16 cellular contexts compared by ENCODE assay signal in the genomic region with DNA sequence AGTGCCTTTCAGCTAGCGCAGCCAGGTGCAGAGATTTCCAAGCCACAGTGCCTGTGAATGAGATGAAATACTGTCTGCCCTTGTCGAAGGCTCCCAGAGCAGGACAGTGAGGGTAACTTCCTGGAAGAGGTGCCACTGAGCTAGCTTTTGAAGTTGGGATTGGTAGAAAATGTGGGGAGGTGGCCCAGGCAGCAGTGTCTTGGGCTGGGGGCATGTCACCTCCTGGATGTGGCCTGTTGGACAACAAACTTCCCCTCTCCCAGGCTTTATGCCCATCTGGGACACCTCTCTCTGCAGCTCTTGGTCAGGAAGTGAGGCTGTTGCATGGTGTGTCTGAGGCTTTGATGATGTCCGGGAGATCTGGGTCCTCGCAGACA.
A peak's percentile ranks its signal among the peaks of the same experiment; 100 is the strongest.
DNase-seq lines count a peak whose midpoint lies in the region; ATAC-seq and TF ChIP-seq lines count a peak whose summit lies in the region.
"Had no signal": no experiment of that assay in that cellular context is flagged by ENCODE, and none has a peak within 500 bp of the region (broad histone marks: within the 10 kb centered on the region; RNA-seq: fewer than 3 reads in every experiment).

No MANE protein-coding gene starts in this region.

- H3K9me3 ChIP-seq in BLaER1, result no peaks in the 10 kb centered on the region
- H3K9me3 ChIP-seq in Peyer's patch, result no peaks in the 10 kb centered on the region
- no peaks in the 10 kb centered on the region for H3K9me3 ChIP-seq in neural progenitor cell (ENCODE audit: low read depth)
- H3K9me3 ChIP-seq: psoas muscle had no signal

- H3K4me1 ChIP-seq in BLaER1 (peaks cover 82% of the 10 kb centered on the region), Peyer's patch (no peaks in the 10 kb centered on the region), neural progenitor cell (peaks cover 25% of the 10 kb centered on the region)

- H3K36me3 ChIP-seq in BLaER1 (no peaks in the 10 kb centered on the region), Peyer's patch (no peaks in the 10 kb centered on the region), neural progenitor cell (no peaks in the 10 kb centered on the region)

- DNase-seq in Peyer's patch (peak; percentile 12 to 25 (median 13)), left cardiac atrium (peak; percentile 9), neural progenitor cell (ENCODE audit: low spot score) (no peak), cerebellum (ENCODE audit: low spot score) (no peak), kidney tubule cell (ENCODE audit: low spot score) (no peak)
- DNase-seq: activated CD4-positive, alpha-beta T cell treated with anti-CD3 and anti-CD28 coated beads for 36 hours; activated T-cell treated with anti-CD3 and anti-CD28 coated beads, Interleukin-2, amount 50 U/mL, for 1 hour; GDM1; NCI-H1048; NCI-H748 treated with DMSO at 0.1 percent for 48 hours had no signal

- H4K20me1 ChIP-seq in BLaER1 (peaks cover 23% of the 10 kb centered on the region), neural progenitor cell (ENCODE audit: low read depth) (no peaks in the 10 kb centered on the region)

- H3K27ac Mint-ChIP-seq in neural progenitor cell, result peak overlapping the region; percentile 61
- no peak overlapping the region for H3K27ac Mint-ChIP-seq in activated T-helper 17 cell treated with anti-CD3 and anti-CD28 coated beads, Interleukin-2, amount 50 U/mL, for 72 hours
- H3K27ac Mint-ChIP-seq: activated CD4-positive, alpha-beta T cell treated with anti-CD3 and anti-CD28 coated beads for 36 hours; stimulated activated naive CD8-positive, alpha-beta T cell treated with anti-CD3 and anti-CD28 coated beads, Interleukin-15, Interleukin-2, amounts not matched to agents 100 ng/mL and 50 ng/mL, for 24 hours had no signal

- peak overlapping the region; percentile 80 for H3K4me2 ChIP-seq in BLaER1
- H3K4me2 ChIP-seq in neural progenitor cell, result peak overlapping the region; percentile 54

- no peak overlapping the region for H3K4me3 Mint-ChIP-seq in neural progenitor cell
- H3K4me3 Mint-ChIP-seq in activated T-helper 17 cell treated with anti-CD3 and anti-CD28 coated beads, Interleukin-2, amount 50 U/mL, for 72 hours, result no peak overlapping the region
- H3K4me3 Mint-ChIP-seq: activated CD4-positive, alpha-beta T cell treated with anti-CD3 and anti-CD28 coated beads for 36 hours; central memory CD8-positive, alpha-beta T cell; stimulated activated naive CD8-positive, alpha-beta T cell treated with anti-CD3 and anti-CD28 coated beads, Interleukin-15, Interleukin-2, amounts not matched to agents 100 ng/mL and 50 ng/mL, for 24 hours had no signal

- intact Hi-C loops in left cardiac atrium (cut with DNase I), result loop anchor here (5.0 to 10.0 kb wide), 2 partner anchors 190 to 548 kb away; no protein-coding TSS in a partner anchor

- peaks cover 7% of the 10 kb centered on the region for H3F3A ChIP-seq in neural progenitor cell (ENCODE audit: low read depth)

- ATAC-seq in left cardiac atrium, result no peak
- no peak for ATAC-seq in activated T-helper 17 cell treated with anti-CD3 and anti-CD28 coated beads, Interleukin-2, amount 50 U/mL, for 72 hours (replicated peaks)
- ATAC-seq in HG03045 (IDR thresholded peaks at IDR 0.05; ENCODE audit: unreplicated experiment), result no peak
- ATAC-seq: activated CD4-positive, alpha-beta T cell treated with anti-CD3 and anti-CD28 coated beads for 36 hours; psoas muscle had no signal

- no peaks in the 10 kb centered on the region for H3K79me2 ChIP-seq in neural progenitor cell (ENCODE audit: low read depth)

- H3K36me3 Mint-ChIP-seq in neural progenitor cell, result no peaks in the 10 kb centered on the region
- no peaks in the 10 kb centered on the region for H3K36me3 Mint-ChIP-seq in activated T-helper 17 cell treated with anti-CD3 and anti-CD28 coated beads, Interleukin-2, amount 50 U/mL, for 72 hours (ENCODE audit: low read depth)

- no peak overlapping the region for H3K4me3 ChIP-seq in BLaER1
- no peak overlapping the region for H3K4me3 ChIP-seq in Peyer's patch
- no peak overlapping the region for H3K4me3 ChIP-seq in neural progenitor cell
- H3K4me3 ChIP-seq: psoas muscle had no signal

- no peak for TF ChIP-seq POLR2A in Peyer's patch (IDR thresholded peaks at IDR 0.05)

- peak overlapping the region; percentile 71 for H2AFZ ChIP-seq in neural progenitor cell (replicated peaks)

- TF ChIP-seq CTCF in Peyer's patch (IDR thresholded peaks at IDR 0.05), result no peak
- no peak for TF ChIP-seq CTCF in neural progenitor cell (IDR thresholded peaks at IDR 0.05)

- peaks cover 23% of the 10 kb centered on the region for H3K4me1 Mint-ChIP-seq in neural progenitor cell
- peaks cover 4% of the 10 kb centered on the region for H3K4me1 Mint-ChIP-seq in activated T-helper 17 cell treated with anti-CD3 and anti-CD28 coated beads, Interleukin-2, amount 50 U/mL, for 72 hours

- no peak overlapping the region; the same call in 1 of the 2 replicates for H3K9ac ChIP-seq in BLaER1
- H3K9ac ChIP-seq in neural progenitor cell, result no peak overlapping the region

- H3K27me3 Mint-ChIP-seq in neural progenitor cell (ENCODE audit: insufficient read depth, low read depth), result peaks cover 5% of the 10 kb centered on the region
- peaks cover 39% of the 10 kb centered on the region for H3K27me3 Mint-ChIP-seq in activated T-helper 17 cell treated with anti-CD3 and anti-CD28 coated beads, Interleukin-2, amount 50 U/mL, for 72 hours

- peaks cover 5% of the 10 kb centered on the region; the same call in 1 of the 2 replicates for H3K27me3 ChIP-seq in BLaER1
- H3K27me3 ChIP-seq in Peyer's patch, result no peaks in the 10 kb centered on the region
- no peaks in the 10 kb centered on the region for H3K27me3 ChIP-seq in neural progenitor cell

- no peaks in the 10 kb centered on the region for H3K9me3 Mint-ChIP-seq in neural progenitor cell
- no peaks in the 10 kb centered on the region for H3K9me3 Mint-ChIP-seq in activated T-helper 17 cell treated with anti-CD3 and anti-CD28 coated beads, Interleukin-2, amount 50 U/mL, for 72 hours
- H3K9me3 Mint-ChIP-seq: central memory CD8-positive, alpha-beta T cell; stimulated activated naive CD8-positive, alpha-beta T cell treated with anti-CD3 and anti-CD28 coated beads, Interleukin-15, Interleukin-2, amounts not matched to agents 100 ng/mL and 50 ng/mL, for 24 hours had no signal

- H3K27ac ChIP-seq in BLaER1 (peak overlapping the region; percentile 45; the same call in 1 of the 2 replicates), Peyer's patch (no peak overlapping the region), neural progenitor cell (no peak overlapping the region)
- H3K27ac ChIP-seq: psoas muscle had no signal

Comparison
In these comparisons a context has a peak if more than half of its experiments do, and no peak if none do; other contexts are left out.
1. DNase-seq: peak in Peyer's patch (3 of 3) and left cardiac atrium (single experiment); none in neural progenitor cell (single experiment), cerebellum (single experiment) and kidney tubule cell (single experiment).